25 cellular contexts compared by ENCODE assay signal in genomic region chr13:106367361-106367781, GRCh38.
DNase-seq lines count a peak whose midpoint lies in the region; ATAC-seq and TF ChIP-seq lines count a peak whose summit lies in the region.
"Had no signal": no experiment of that assay in that cellular context is flagged by ENCODE, and none has a peak within 500 bp of the region (broad histone marks: within the 10 kb centered on the region; RNA-seq: fewer than 3 reads in every experiment).

No MANE protein-coding gene starts in this region.

- POLR2A ChIA-PET in naive thymus-derived CD8-positive, alpha-beta T cell (lab: Charles Lee): no interaction called here

- H3K4me3 Mint-ChIP-seq in osteocyte (ENCODE audit: unreplicated experiment): no peak overlapping the region
- H3K4me3 Mint-ChIP-seq in naive thymus-derived CD8-positive, alpha-beta T cell: no peak overlapping the region
- H3K4me3 Mint-ChIP-seq: activated naive CD4-positive, alpha-beta T cell treated with anti-CD3 and anti-CD28 coated beads, Interleukin-2, amount 50 U/mL, for 24 hours; CD8-positive, alpha-beta T cell; nephron; stimulated activated naive B cell treated with anti-CD40 and anti-IgM and Interleukin-4, amounts not matched to agents 10 μg/mL and 1 μg/mL and 100 μg/mL, for 72 hours had no signal

- H3K9me3 Mint-ChIP-seq in osteocyte (ENCODE audit: unreplicated experiment): peaks cover 16% of the 10 kb centered on the region
- peaks cover 0 to 6% (median 0%) of the 10 kb centered on the region in 9 donors for H3K9me3 Mint-ChIP-seq in naive thymus-derived CD8-positive, alpha-beta T cell
- H3K9me3 Mint-ChIP-seq: activated naive CD4-positive, alpha-beta T cell treated with anti-CD3 and anti-CD28 coated beads, Interleukin-2, amount 50 U/mL, for 24 hours had no signal

- H3K4me1 Mint-ChIP-seq in osteocyte (ENCODE audit: unreplicated experiment): peaks cover 56% of the 10 kb centered on the region
- no peaks in the 10 kb centered on the region for H3K4me1 Mint-ChIP-seq in naive thymus-derived CD8-positive, alpha-beta T cell
- H3K4me1 Mint-ChIP-seq: activated naive CD4-positive, alpha-beta T cell treated with anti-CD3 and anti-CD28 coated beads, Interleukin-2, amount 50 U/mL, for 24 hours had no signal

- H3K27ac Mint-ChIP-seq in osteocyte (ENCODE audit: unreplicated experiment): peak overlapping the region; percentile 55
- H3K27ac Mint-ChIP-seq in naive thymus-derived CD8-positive, alpha-beta T cell: no peak overlapping the region
- H3K27ac Mint-ChIP-seq: activated naive CD4-positive, alpha-beta T cell treated with anti-CD3 and anti-CD28 coated beads, Interleukin-2, amount 50 U/mL, for 24 hours; CD8-positive, alpha-beta T cell; nephron; stimulated activated naive B cell treated with anti-CD40 and anti-IgM and Interleukin-4, amounts not matched to agents 10 μg/mL and 1 μg/mL and 100 μg/mL, for 72 hours had no signal

- DNase-seq in osteocyte (ENCODE audit: extremely low spot score, unreplicated experiment) (no peak), ecto neural progenitor cell (ENCODE audit: low spot score) (no peak)
- DNase-seq in naive thymus-derived CD8-positive, alpha-beta T cell: no peak
- DNase-seq: activated CD4-positive, alpha-beta T cell treated with anti-CD3 and anti-CD28 coated beads for 48 hours; activated CD8-positive, alpha-beta memory T cell treated with anti-CD3 and anti-CD28 coated beads for 24 hours; activated T-cell treated with anti-CD3 and anti-CD28 coated beads for 4 hours; AML-193; amniotic stem cell; CD8-positive, alpha-beta T cell; DMS 273 treated with DMSO at 0.1 percent for 48 hours; EL; GOT3; hypothalamus; mucosa of descending colon; NCI-H446; NCI-H774; stimulated activated naive B cell treated with anti-CD40 and anti-IgM and Interleukin-4, amounts not matched to agents 10 μg/mL and 1 μg/mL and 100 μg/mL, for 72 hours; testis had no signal

- no peak for TF ChIP-seq CTCF in osteocyte (IDR thresholded peaks at IDR 0.05)

- ATAC-seq in GM18499 (IDR thresholded peaks at IDR 0.05; ENCODE audit: insufficient read depth, unreplicated experiment) (peak; percentile 46), GM21786 (IDR thresholded peaks at IDR 0.05; ENCODE audit: unreplicated experiment) (peak; percentile 40), HG03565 (IDR thresholded peaks at IDR 0.05; ENCODE audit: unreplicated experiment) (peak; percentile 34), GM21367 (IDR thresholded peaks at IDR 0.05; ENCODE audit: unreplicated experiment) (no peak), GM21390 (IDR thresholded peaks at IDR 0.05; ENCODE audit: unreplicated experiment) (no peak)
- no peak for ATAC-seq in naive thymus-derived CD8-positive, alpha-beta T cell
- ATAC-seq: CD8-positive, alpha-beta T cell; mucosa of descending colon; stimulated activated naive B cell treated with anti-CD40 and anti-IgM and Interleukin-4, amounts not matched to agents 10 μg/mL and 1 μg/mL and 100 μg/mL, for 72 hours had no signal

- peaks cover 5% of the 10 kb centered on the region for H3K36me3 Mint-ChIP-seq in osteocyte (ENCODE audit: unreplicated experiment)
- no peaks in the 10 kb centered on the region for H3K36me3 Mint-ChIP-seq in naive thymus-derived CD8-positive, alpha-beta T cell
- H3K36me3 Mint-ChIP-seq: activated naive CD4-positive, alpha-beta T cell treated with anti-CD3 and anti-CD28 coated beads, Interleukin-2, amount 50 U/mL, for 24 hours; CD8-positive, alpha-beta T cell; stimulated activated naive B cell treated with anti-CD40 and anti-IgM and Interleukin-4, amounts not matched to agents 10 μg/mL and 1 μg/mL and 100 μg/mL, for 72 hours had no signal

- no peaks in the 10 kb centered on the region for H3K27me3 Mint-ChIP-seq in osteocyte (ENCODE audit: unreplicated experiment)
- H3K27me3 Mint-ChIP-seq in naive thymus-derived CD8-positive, alpha-beta T cell: peaks cover 0 to 22% (median 9%) of the 10 kb centered on the region in 5 donors

Comparison
In these comparisons a context has a peak if more than half of its experiments do, and no peak if none do; other contexts are left out.
1. ATAC-seq: peak in GM18499 (single experiment), GM21786 (single experiment) and HG03565 (single experiment); none in naive thymus-derived CD8-positive, alpha-beta T cell (0 of 2), GM21367 (single experiment) and GM21390 (single experiment).